In genomic region chr11:44305643-44306468, GRCh38 we compare ENCODE assay signal across 9 cellular contexts. TPM values are rescaled to one million over a fixed set of nuclear protein-coding genes. Genes with fewer than 3 reads are reported as not detected.
A peak's percentile ranks its signal among the peaks of the same experiment; 100 is the strongest.
DNase-seq lines count a peak whose midpoint lies in the region; TF ChIP-seq lines count a peak whose summit lies in the region.
"Had no signal": no experiment of that assay in that cellular context is flagged by ENCODE, and none has a peak within 500 bp of the region (broad histone marks: within the 10 kb centered on the region; RNA-seq: fewer than 3 reads in every experiment).

No MANE protein-coding gene starts in this region.

- peak overlapping the region; percentile 87 for H3K4me3 Mint-ChIP-seq in T-helper 2 cell treated with Interferon-gamma antibody and Interleukin-4, amounts not matched to agents 5 μg/mL and 100 μg/mL, for 36 hours

- H3K27me3 ChIP-seq in skeletal muscle satellite cell (ENCODE audit: control insufficient read depth, insufficient read depth, low read length), result peaks cover 96% of the 10 kb centered on the region

- H3K4me1 ChIP-seq in skeletal muscle satellite cell (ENCODE audit: control insufficient read depth, insufficient read depth, low read length), result peaks cover 19% of the 10 kb centered on the region

- H3K4me1 Mint-ChIP-seq in T-helper 2 cell treated with Interferon-gamma antibody and Interleukin-4, amounts not matched to agents 5 μg/mL and 100 μg/mL, for 36 hours (ENCODE audit: low read depth), result peaks cover 16% of the 10 kb centered on the region

- DNase-seq in ELF-1 (ENCODE audit: low read depth, low spot score), result peak; percentile 70
- peak; percentile 28 for DNase-seq in T-helper 2 cell treated with Interferon-gamma antibody and Interleukin-4, amounts not matched to agents 5 μg/mL and 100 μg/mL, for 36 hours (ENCODE audit: low spot score)
- DNase-seq in fibroblast of villous mesenchyme (ENCODE audit: low read depth), result peak; percentile 33
- no peak for DNase-seq in ureter (ENCODE audit: low spot score)
- no peak for DNase-seq in NCI-H2196 (lab: John Stamatoyannopoulos, UW; ENCODE audit: unreplicated experiment)
- no peak for DNase-seq in middle frontal gyrus (ENCODE audit: extremely low spot score, low spot score)
- no peak for DNase-seq in NK-92 (lab: John Stamatoyannopoulos, UW; ENCODE audit: unreplicated experiment)

- peak overlapping the region; percentile 69 for H3K4me2 ChIP-seq in skeletal muscle satellite cell (ENCODE audit: low read length)

- H3K4me3 ChIP-seq in fibroblast of villous mesenchyme (ENCODE audit: low read depth, low read length) (peak overlapping the region; percentile 56), skeletal muscle satellite cell (ENCODE audit: low read length) (peak overlapping the region; percentile 49)

- peaks cover 89% of the 10 kb centered on the region for H3K27me3 Mint-ChIP-seq in T-helper 2 cell treated with Interferon-gamma antibody and Interleukin-4, amounts not matched to agents 5 μg/mL and 100 μg/mL, for 36 hours (ENCODE audit: low read depth)

- peaks cover 3% of the 10 kb centered on the region for H3K36me3 Mint-ChIP-seq in T-helper 2 cell treated with Interferon-gamma antibody and Interleukin-4, amounts not matched to agents 5 μg/mL and 100 μg/mL, for 36 hours (ENCODE audit: low read depth)

- H3K9me3 Mint-ChIP-seq in T-helper 2 cell treated with Interferon-gamma antibody and Interleukin-4, amounts not matched to agents 5 μg/mL and 100 μg/mL, for 36 hours, result no peaks in the 10 kb centered on the region

- TF ChIP-seq CTCF in fibroblast of villous mesenchyme (IDR thresholded peaks at IDR 0.05; ENCODE audit: insufficient read depth, low read depth, low read length), result no peak

- H3K9me3 ChIP-seq in skeletal muscle satellite cell (replicated peaks; ENCODE audit: low read length), result no peaks in the 10 kb centered on the region

- H3K36me3 ChIP-seq in skeletal muscle satellite cell (ENCODE audit: insufficient read depth, low read length), result no peaks in the 10 kb centered on the region

- H3K9ac ChIP-seq in skeletal muscle satellite cell (ENCODE audit: low read depth, low read length), result no peak overlapping the region

- peak overlapping the region; percentile 22 for H3K27ac Mint-ChIP-seq in T-helper 2 cell treated with Interferon-gamma antibody and Interleukin-4, amounts not matched to agents 5 μg/mL and 100 μg/mL, for 36 hours

RNA-seq across cellular contexts. Expression of gene ALX4, which starts 4.1 kb away (rescaled TPM):
- total RNA-seq in fibroblast of villous mesenchyme (not detected in 2 replicates), ureter (not detected)
- under 0.01 TPM in 1 of 2 replicates, not detected in the other for total RNA-seq in skeletal muscle satellite cell (2012; rRNA removed)
- total RNA-seq: HT1080 had no signal

Comparison
In these comparisons a context has a peak if more than half of its experiments do, and no peak if none do; other contexts are left out.
1. DNase-seq: peak in ELF-1 (single experiment), T-helper 2 cell treated with Interferon-gamma antibody and Interleukin-4, amounts not matched to agents 5 μg/mL and 100 μg/mL, for 36 hours (single experiment) and fibroblast of villous mesenchyme (single experiment); none in ureter (single experiment), NCI-H2196 (single experiment), middle frontal gyrus (single experiment) and NK-92 (single experiment).